ENCODE assay signal across 8 cellular contexts in genomic region chr10:68955414-68955785, GRCh38. TPM values are rescaled to one million over a fixed set of nuclear protein-coding genes. Genes with fewer than 3 reads are reported as not detected.
DNase-seq lines count a peak whose midpoint lies in the region; ATAC-seq and TF ChIP-seq lines count a peak whose summit lies in the region.

No MANE protein-coding gene starts in this region.

- H3K9me3 ChIP-seq in A673 (ENCODE audit: low read depth, low read length, poor library complexity, severe bottlenecking) (no peaks in the 10 kb centered on the region), iPS DF 6.9 (ENCODE audit: control insufficient read depth, insufficient read depth, low read length) (no peaks in the 10 kb centered on the region)

- peak overlapping the region; percentile 86 for H3K27ac ChIP-seq in A673 (ENCODE audit: low read depth, low read length, poor library complexity, severe bottlenecking)
- no peak overlapping the region for H3K27ac ChIP-seq in iPS DF 6.9 (ENCODE audit: low read length)

- peak overlapping the region; percentile 74 for H3K4me3 ChIP-seq in A673 (ENCODE audit: low read depth, low read length, poor library complexity, severe bottlenecking)
- H3K4me3 ChIP-seq in iPS DF 6.9 (ENCODE audit: low read length): peak overlapping the region; percentile 72

- peaks cover 12 to 31% of the 10 kb centered on the region in 2 donors for H3K36me3 Mint-ChIP-seq in activated T-cell treated with anti-CD3 and anti-CD28 coated beads, Interleukin-2, amount 50 U/mL, for 72 hours (ENCODE audit: insufficient read depth in 2 of 2)

- no peaks in the 10 kb centered on the region for H3K27me3 ChIP-seq in A673 (replicated peaks; ENCODE audit: insufficient read depth, low read depth, low read length, poor library complexity)
- H3K27me3 ChIP-seq in iPS DF 6.9 (ENCODE audit: control insufficient read depth, insufficient read depth, low read length): no peaks in the 10 kb centered on the region

- intact Hi-C loops in A673 (cut with micrococcal nuclease; ENCODE audit: unreplicated experiment): loop anchor here (5.0 kb wide), 1 partner anchor 53 kb away; the partner anchor contains the start of gene DDX50

- TF ChIP-seq CTCF in A673 (conservative IDR thresholded peaks at IDR 0.05; ENCODE audit: low read depth, low read length): no peak

- H3K27ac Mint-ChIP-seq in activated T-cell treated with anti-CD3 and anti-CD28 coated beads, Interleukin-2, amount 50 U/mL, for 72 hours: peak overlapping the region; percentile 99

- TSS peak; percentile 89 for BruUV-seq in A673 (replicated peaks; lab: Mats Ljungman, UMichigan)

- ATAC-seq in GM18517 (IDR thresholded peaks at IDR 0.05; ENCODE audit: unreplicated experiment): peak; percentile 6
- peak; percentile 9 for ATAC-seq in HG03439 (IDR thresholded peaks at IDR 0.05; ENCODE audit: unreplicated experiment)
- peak; percentile 35 to 38 for ATAC-seq in activated T-cell treated with anti-CD3 and anti-CD28 coated beads, Interleukin-2, amount 50 U/mL, for 72 hours (replicated peaks in 1 of 2)

- H3K4me1 ChIP-seq in A673 (ENCODE audit: insufficient read depth, low read length, poor library complexity, severe bottlenecking) (no peaks in the 10 kb centered on the region), iPS DF 6.9 (ENCODE audit: control insufficient read depth, insufficient read depth, low read length) (no peaks in the 10 kb centered on the region)

- DNase-seq in A673 (ENCODE audit: low spot score) (no peak), iPS DF 6.9 (ENCODE audit: low read depth, low spot score) (peak; percentile 1), SW480 (ENCODE audit: low spot score) (no peak), NCI-H1417 treated with DMSO at 0.1 percent for 48 hours (lab: John Stamatoyannopoulos, UW) (no peak)
- DNase-seq in activated T-cell treated with anti-CD3 and anti-CD28 coated beads, Interleukin-2, amount 50 U/mL, for 72 hours: peak in 1 of 2 donors; percentile 46
- peak; percentile 53 for DNase-seq in stimulated activated CD8-positive, alpha-beta memory T cell treated with anti-CD3 and anti-CD28 coated beads, Interleukin-4, amount 100 ng/mL, for 48 hours

- WGBS in iPS DF 6.9 (ENCODE audit: insufficient coverage, insufficient read length): no CpG with 5 or more reads among the region's 12 CpGs

- peaks cover 40% of the 10 kb centered on the region for H3K4me1 Mint-ChIP-seq in activated T-cell treated with anti-CD3 and anti-CD28 coated beads, Interleukin-2, amount 50 U/mL, for 72 hours (ENCODE audit: low read depth)

- H3K4me3 Mint-ChIP-seq in activated T-cell treated with anti-CD3 and anti-CD28 coated beads, Interleukin-2, amount 50 U/mL, for 72 hours: peak overlapping the region; percentile 95 to 100

- POLR2A ChIA-PET in A673 (lab: Charles Lee; ENCODE audit: low non-redundant PET): interaction anchor here (0.6 kb wide), 1 partner anchor 25 kb away, joined by 3 read pairs; no protein-coding TSS in a partner anchor

- H3K27me3 Mint-ChIP-seq in activated T-cell treated with anti-CD3 and anti-CD28 coated beads, Interleukin-2, amount 50 U/mL, for 72 hours (ENCODE audit: low read depth): no peaks in the 10 kb centered on the region

- CTCF ChIA-PET in A673 (lab: Charles Lee): interaction anchor here (0.6 to 1.2 kb wide), 2 partner anchors 137 to 458 kb away, joined by 3 to 4 read pairs; no protein-coding TSS in a partner anchor

- H3K36me3 ChIP-seq in A673 (ENCODE audit: insufficient read depth, low read length, poor library complexity, severe bottlenecking): peaks cover 16% of the 10 kb centered on the region
- H3K36me3 ChIP-seq in iPS DF 6.9 (ENCODE audit: control insufficient read depth, insufficient read depth, low read length): no peaks in the 10 kb centered on the region; the same call in 1 of the 2 replicates

- H3K9me3 Mint-ChIP-seq in activated T-cell treated with anti-CD3 and anti-CD28 coated beads, Interleukin-2, amount 50 U/mL, for 72 hours: no peaks in the 10 kb centered on the region

RNA-seq across cellular contexts. Expression of gene DDX21, which starts 0.6 kb away (rescaled TPM):
- total RNA-seq in A673 (2021): 154 and 188 TPM in 2 replicates
- 100 to 1,000 TPM; 138 to 148 TPM for total RNA-seq in activated T-cell treated with anti-CD3 and anti-CD28 coated beads, Interleukin-2, amount 50 U/mL, for 72 hours

RNA-seq across cellular contexts. Expression of gene KIFBP, which starts 33.2 kb away (rescaled TPM):
- 40.5 and 42.8 TPM in 2 replicates for total RNA-seq in A673 (2021)
- 10 to 100 TPM; 16.3 to 17.5 TPM for total RNA-seq in activated T-cell treated with anti-CD3 and anti-CD28 coated beads, Interleukin-2, amount 50 U/mL, for 72 hours

RNA-seq across cellular contexts. Expression of gene DDX50, which starts 54.3 kb away (rescaled TPM):
- total RNA-seq in A673 (2021): 46.1 and 50.1 TPM in 2 replicates
- 10 to 100 TPM; 61.8 to 62.8 TPM for total RNA-seq in activated T-cell treated with anti-CD3 and anti-CD28 coated beads, Interleukin-2, amount 50 U/mL, for 72 hours

Comparison
In these comparisons a context has a peak if more than half of its experiments do, and no peak if none do; other contexts are left out.
1. DNase-seq: peak in iPS DF 6.9 (single experiment) and stimulated activated CD8-positive, alpha-beta memory T cell treated with anti-CD3 and anti-CD28 coated beads, Interleukin-4, amount 100 ng/mL, for 48 hours (single experiment); none in A673 (single experiment), SW480 (single experiment) and NCI-H1417 treated with DMSO at 0.1 percent for 48 hours (single experiment).
2. Peak in every context shown above with its lines, with median percentiles within 50 percentile points of each other: ATAC-seq.